8 cellular contexts compared by ENCODE assay signal in genomic region chr10:16891375-16892313, GRCh38.
DNase-seq lines count a peak whose midpoint lies in the region; ATAC-seq, FAIRE-seq and TF ChIP-seq lines count a peak whose summit lies in the region.

No MANE protein-coding gene starts in this region.

- peak; percentile 94 for TF ChIP-seq POLR2A in endothelial cell of umbilical vein (IDR thresholded peaks at IDR 0.05; ENCODE audit: low read depth, low read length)

- peak overlapping the region; percentile 33 for H3K4me3 Mint-ChIP-seq in activated CD4-positive, alpha-beta T cell treated with anti-CD3 and anti-CD28 coated beads, Interleukin-2, amount 10 ng/mL, durations not matched to agents 7 days and 5 days
- peak overlapping the region in 6 of 8 donors; percentile 0 to 85 (median 41) for H3K4me3 Mint-ChIP-seq in naive B cell

- peaks cover 6% of the 10 kb centered on the region for H3K9me3 Mint-ChIP-seq in activated CD4-positive, alpha-beta T cell treated with anti-CD3 and anti-CD28 coated beads, Interleukin-2, amount 10 ng/mL, durations not matched to agents 7 days and 5 days
- H3K9me3 Mint-ChIP-seq in naive B cell, result peaks cover 0 to 10% (median 5%) of the 10 kb centered on the region in 7 donors

- H3K27me3 Mint-ChIP-seq in activated CD4-positive, alpha-beta T cell treated with anti-CD3 and anti-CD28 coated beads, Interleukin-2, amount 10 ng/mL, durations not matched to agents 7 days and 5 days, result peaks cover 1% of the 10 kb centered on the region
- peaks cover 0 to 28% (median 0%) of the 10 kb centered on the region in 3 donors for H3K27me3 Mint-ChIP-seq in naive B cell

- peak; percentile 25 for DNase-seq in LNCaP clone FGC (ENCODE audit: low read depth)
- DNase-seq in activated CD4-positive, alpha-beta T cell treated with anti-CD3 and anti-CD28 coated beads, Interleukin-2, amount 10 ng/mL, durations not matched to agents 7 days and 5 days, result peak; percentile 39
- DNase-seq in endothelial cell of umbilical vein (ENCODE audit: low read depth, low spot score), result peak; percentile 70
- no peak for DNase-seq in naive B cell
- DNase-seq in stimulated activated naive CD8-positive, alpha-beta T cell treated with anti-CD3 and anti-CD28 coated beads, Interleukin-15, Interleukin-2, amounts not matched to agents 100 U/mL and 50 U/mL, for 24 hours, result peak; percentile 62
- no peak for DNase-seq in GM19240 (ENCODE audit: insufficient read length, low spot score)

- H3K79me2 ChIP-seq in endothelial cell of umbilical vein (ENCODE audit: control insufficient read depth, insufficient read depth, low read length), result no peaks in the 10 kb centered on the region

- peaks cover 8% of the 10 kb centered on the region for H3K4me1 ChIP-seq in endothelial cell of umbilical vein (ENCODE audit: control insufficient read depth, extremely low read depth, insufficient read depth, low read length)

- dilution Hi-C loops in endothelial cell of umbilical vein (cut with MboI; ENCODE audit: extremely low pct_ligation_motif_present, low sequenced_read_pairs), result no loop called here

- CTCF ChIA-PET in activated CD4-positive, alpha-beta T cell treated with anti-CD3 and anti-CD28 coated beads, Interleukin-2, amount 10 ng/mL, durations not matched to agents 7 days and 5 days (lab: Charles Lee), result interaction anchor here (0.6 to 1.2 kb wide), 3 partner anchors 31 to 381 kb away, joined by 3 to 4 read pairs (median 3); partner anchors contain the start of gene VIM
- CTCF ChIA-PET in endothelial cell of umbilical vein (lab: Charles Lee), result interaction anchor here (0.6 to 2.8 kb wide), 21 partner anchors 8 to 363 kb away, joined by 3 to 11 read pairs (median 3); no protein-coding TSS in a partner anchor

- peak overlapping the region; percentile 16 for H2AFZ ChIP-seq in endothelial cell of umbilical vein (ENCODE audit: low read depth, low read length)

- intact Hi-C loops in endothelial cell of umbilical vein (cut with micrococcal nuclease), result loop anchor here (1.0 to 2.0 kb wide), 8 partner anchors 63 to 366 kb away; partner anchors contain the start of gene VIM

- peak; percentile 25 to 69 for ATAC-seq in naive B cell (ENCODE audit: low read depth in 2 of 2)
- ATAC-seq in stimulated activated naive CD8-positive, alpha-beta T cell treated with anti-CD3 and anti-CD28 coated beads, Interleukin-15, Interleukin-2, amounts not matched to agents 100 U/mL and 50 U/mL, for 24 hours, result peak; percentile 92
- ATAC-seq in GM19035 (IDR thresholded peaks at IDR 0.05; ENCODE audit: unreplicated experiment), result no peak

- H3K4me3 ChIP-seq in LNCaP clone FGC (ENCODE audit: low read depth, low read length) (no peak overlapping the region), endothelial cell of umbilical vein (replicated peaks in 1 of 3; ENCODE audit: insufficient read depth in 1 of 3, low read depth in 1 of 3, low read length in 3 of 3) (no peak overlapping the region)

- TF ChIP-seq CTCF in LNCaP clone FGC (IDR thresholded peaks at IDR 0.05; ENCODE audit: control insufficient read depth, extremely low read depth, insufficient read depth), result peak; percentile 26; the same call in 1 of the 2 replicates
- peak; percentile 45 to 58 for TF ChIP-seq CTCF in endothelial cell of umbilical vein (IDR thresholded peaks at IDR 0.05; ENCODE audit: extremely low read depth in 1 of 2, insufficient read depth in 1 of 2, low read depth in 1 of 2, low read length in 2 of 2)

- H3K36me3 Mint-ChIP-seq in activated CD4-positive, alpha-beta T cell treated with anti-CD3 and anti-CD28 coated beads, Interleukin-2, amount 10 ng/mL, durations not matched to agents 7 days and 5 days (ENCODE audit: low read depth), result peaks cover 3% of the 10 kb centered on the region
- peaks cover 0 to 21% of the 10 kb centered on the region in 2 donors for H3K36me3 Mint-ChIP-seq in naive B cell

- H3K36me3 ChIP-seq in endothelial cell of umbilical vein (ENCODE audit: control insufficient read depth in 2 of 2, extremely low read depth in 1 of 2, insufficient read depth in 2 of 2, low read length in 2 of 2), result no peaks in the 10 kb centered on the region

- POLR2A ChIA-PET in activated CD4-positive, alpha-beta T cell treated with anti-CD3 and anti-CD28 coated beads, Interleukin-2, amount 10 ng/mL, durations not matched to agents 7 days and 5 days (lab: Charles Lee), result no interaction called here
- POLR2A ChIA-PET in endothelial cell of umbilical vein (lab: Charles Lee), result interaction anchor here (0.6 to 1.6 kb wide), 5 partner anchors 77 to 365 kb away, joined by 3 to 4 read pairs (median 3); no protein-coding TSS in a partner anchor

- H3K9ac ChIP-seq in endothelial cell of umbilical vein (replicated peaks; ENCODE audit: extremely low read depth, insufficient read depth, low read length), result no peak overlapping the region

- peak overlapping the region; percentile 7 for H3K27ac Mint-ChIP-seq in activated CD4-positive, alpha-beta T cell treated with anti-CD3 and anti-CD28 coated beads, Interleukin-2, amount 10 ng/mL, durations not matched to agents 7 days and 5 days
- H3K27ac Mint-ChIP-seq in naive B cell, result no peak overlapping the region

- TSS peak; percentile 100 for BruUV-seq in endothelial cell of umbilical vein (replicated peaks; lab: Mats Ljungman, UMichigan)

- FAIRE-seq in G401.6 (lab: Jason Lieb, UNC) (peak; percentile 84), endothelial cell of umbilical vein (lab: Jason Lieb, UNC) (peak; percentile 93)

- no peaks in the 10 kb centered on the region for H3K9me3 ChIP-seq in endothelial cell of umbilical vein (replicated peaks; ENCODE audit: control insufficient read depth, insufficient read depth, low read length)

- H3K4me1 Mint-ChIP-seq in activated CD4-positive, alpha-beta T cell treated with anti-CD3 and anti-CD28 coated beads, Interleukin-2, amount 10 ng/mL, durations not matched to agents 7 days and 5 days, result peaks cover 13% of the 10 kb centered on the region
- H3K4me1 Mint-ChIP-seq in naive B cell, result peaks cover 4 to 7% (median 4%) of the 10 kb centered on the region in 3 donors

- H3K4me2 ChIP-seq in endothelial cell of umbilical vein (ENCODE audit: insufficient read depth, low read length), result no peak overlapping the region

- peak overlapping the region; percentile 5 for H3K27ac ChIP-seq in endothelial cell of umbilical vein (ENCODE audit: insufficient read depth, low read depth, low read length)

- H4K20me1 ChIP-seq in endothelial cell of umbilical vein (replicated peaks; ENCODE audit: control insufficient read depth, extremely low read depth, insufficient read depth, low read length), result no peaks in the 10 kb centered on the region

- H3K27me3 ChIP-seq in endothelial cell of umbilical vein (ENCODE audit: control insufficient read depth in 2 of 2, insufficient read depth in 2 of 2, low read length in 2 of 2), result no peaks in the 10 kb centered on the region

- no peaks in the 10 kb centered on the region for H3K9me1 ChIP-seq in endothelial cell of umbilical vein (replicated peaks; ENCODE audit: control insufficient read depth, extremely low read depth, insufficient read depth, low read length)

TF ChIP-seq in endothelial cell of umbilical vein, 7 proteins besides CTCF, POLR2A, EP300 and RAD21:
- TF ChIP-seq POLR2AphosphoS5 (IDR thresholded peaks at IDR 0.05; ENCODE audit: insufficient read depth, low read depth, low read length), result peak; percentile 85
- TF ChIP-seq MAX (IDR thresholded peaks at IDR 0.05; ENCODE audit: insufficient read depth, insufficient read length), result no peak

Comparison
In these comparisons a context has a peak if more than half of its experiments do, and no peak if none do; other contexts are left out.
1. DNase-seq: peak in LNCaP clone FGC (single experiment), activated CD4-positive, alpha-beta T cell treated with anti-CD3 and anti-CD28 coated beads, Interleukin-2, amount 10 ng/mL, durations not matched to agents 7 days and 5 days (single experiment), endothelial cell of umbilical vein (single experiment) and stimulated activated naive CD8-positive, alpha-beta T cell treated with anti-CD3 and anti-CD28 coated beads, Interleukin-15, Interleukin-2, amounts not matched to agents 100 U/mL and 50 U/mL, for 24 hours (single experiment); none in naive B cell (single experiment) and GM19240 (single experiment).